In genomic region chr21:18869105-18869504, GRCh38 we compare ENCODE assay signal across 26 cellular contexts.
"Had no signal": no experiment of that assay in that cellular context is flagged by ENCODE, and none has a peak within 500 bp of the region (broad histone marks: within the 10 kb centered on the region; RNA-seq: fewer than 3 reads in every experiment).

No MANE protein-coding gene starts in this region.

- H3K4me3 ChIP-seq: stomach, suprapubic skin, testis, thoracic aorta, thyroid gland, tibial artery, tibial nerve, transverse colon, upper lobe of left lung, upper lobe of right lung, uterus, vagina had no signal

- H3K27ac ChIP-seq: stomach, suprapubic skin, testis, thoracic aorta, thyroid gland, tibial artery, tibial nerve, transverse colon, upper lobe of left lung, upper lobe of right lung, uterus, vagina had no signal

- H3K27me3 ChIP-seq: stomach, suprapubic skin, testis, thyroid gland, tibial artery, tibial nerve, transverse colon, upper lobe of left lung, upper lobe of right lung, uterus, vagina had no signal

- ATAC-seq: stimulated activated effector memory CD8-positive, alpha-beta T cell treated with anti-CD3 and anti-CD28 coated beads, Interleukin-12 subunit alpha, Interleukin-12 subunit beta, amount 100 ng/mL, for 72 hours; stimulated activated memory B cell treated with anti-CD40 and anti-IgM and Interleukin-4, amounts not matched to agents 10 μg/mL and 1 μg/mL and 100 μg/mL, for 72 hours; stimulated activated naive B cell treated with anti-CD40 and anti-IgM and Interleukin-4, amounts not matched to agents 10 μg/mL and 1 μg/mL and 100 μg/mL, for 72 hours; stimulated activated naive CD8-positive, alpha-beta T cell treated with anti-CD3 and anti-CD28 coated beads, Interleukin-15, amount 100 ng/mL, for 72 hours; stimulated activated naive CD8-positive, alpha-beta T cell treated with anti-CD3 and anti-CD28 coated beads, Interleukin-15, Interleukin-2, amounts not matched to agents 100 U/mL and 50 U/mL, for 24 hours; upper lobe of right lung had no signal

- H3K9me3 ChIP-seq: stomach, testis, thyroid gland, tibial artery, transverse colon, upper lobe of left lung, upper lobe of right lung, uterus, vagina had no signal

- H3K4me1 ChIP-seq: stomach, suprapubic skin, testis, thyroid gland, tibial artery, tibial nerve, transverse colon, upper lobe of left lung, upper lobe of right lung, uterus, vagina had no signal

- DNase-seq: stimulated activated CD4-positive, alpha-beta T cell treated with anti-CD3 and anti-CD28 coated beads, Interleukin-2, amount 100 ng/mL, for 48 hours; stimulated activated CD4-positive, alpha-beta T cell treated with anti-CD3 and anti-CD28 coated beads, Interleukin-4, amount 100 ng/mL, for 1 hour; stimulated activated CD4-positive, alpha-beta T cell treated with anti-CD3 and anti-CD28 coated beads, Interleukin-4, amount 100 ng/mL, for 24 hours; stimulated activated CD4-positive, alpha-beta T cell treated with anti-CD3 and anti-CD28 coated beads, Interleukin-4, amount 100 ng/mL, for 4 hours; stimulated activated CD8-positive, alpha-beta memory T cell treated with anti-CD3 and anti-CD28 coated beads, Interleukin-4, amount 100 ng/mL, for 48 hours; stimulated activated naive B cell treated with anti-CD40 and anti-IgM and Interleukin-4, amounts not matched to agents 10 μg/mL and 1 μg/mL and 100 μg/mL, for 72 hours; stimulated activated naive CD4-positive, alpha-beta T cell; stimulated activated naive CD8-positive, alpha-beta T cell treated with anti-CD3 and anti-CD28 coated beads, Interleukin-15, amount 100 ng/mL, for 72 hours; stimulated activated naive CD8-positive, alpha-beta T cell treated with anti-CD3 and anti-CD28 coated beads, Interleukin-15, Interleukin-2, amounts not matched to agents 100 U/mL and 50 U/mL, for 24 hours; stomach; substantia nigra; testis; thyroid gland; tibial artery; transverse colon; trophoblast cell; upper lobe of left lung; upper lobe of right lung; uterus had no signal

- FAIRE-seq: urothelium cell line had no signal

- H3K36me3 ChIP-seq: stomach, suprapubic skin, thoracic aorta, thyroid gland, tibial artery, tibial nerve, transverse colon, upper lobe of left lung, upper lobe of right lung, uterus, vagina had no signal
